ENCODE assay signal across 29 cellular contexts in genomic region chr20:46936415-46937139, GRCh38. TPM values are rescaled to one million over a fixed set of nuclear protein-coding genes. Genes with fewer than 3 reads are reported as not detected.
"Had no signal": no experiment of that assay in that cellular context is flagged by ENCODE, and none has a peak within 500 bp of the region (broad histone marks: within the 10 kb centered on the region; RNA-seq: fewer than 3 reads in every experiment).

No MANE protein-coding gene starts in this region.

- H3K9me3 ChIP-seq: heart left ventricle, left lung, mucosa of descending colon, ovary, prostate gland, suprapubic skin, transverse colon had no signal

- H3K27ac Mint-ChIP-seq: activated naive CD4-positive, alpha-beta T cell treated with anti-CD3 and anti-CD28 coated beads for 36 hours; activated naive CD8-positive, alpha-beta T cell treated with anti-CD3 and anti-CD28 coated beads for 36 hours; activated T-helper 1 cell treated with anti-CD3 and anti-CD28 coated beads, Interleukin-12 subunit alpha, Interleukin-12 subunit beta, Interleukin-2, Interleukin-4 antibody, amounts not matched to agents 30 ng/mL and 10 ng/mL and 1 ng/mL, durations not matched to agents 14 hours and 24 hours and 36 hours; natural killer cell treated with Interleukin-12 subunit alpha and Interleukin-12 subunit beta and Interleukin-15 and Interleukin-18, amount 100 ng/mL, for 72 hours; T-helper 2 cell treated with Interferon-gamma antibody and Interleukin-4, amounts not matched to agents 5 μg/mL and 100 μg/mL, for 36 hours had no signal

- H3K4me3 Mint-ChIP-seq: activated naive CD4-positive, alpha-beta T cell treated with anti-CD3 and anti-CD28 coated beads for 36 hours; activated naive CD8-positive, alpha-beta T cell treated with anti-CD3 and anti-CD28 coated beads for 36 hours; activated T-helper 1 cell treated with anti-CD3 and anti-CD28 coated beads, Interleukin-12 subunit alpha, Interleukin-12 subunit beta, Interleukin-2, Interleukin-4 antibody, amounts not matched to agents 30 ng/mL and 10 ng/mL and 1 ng/mL, durations not matched to agents 14 hours and 24 hours and 36 hours; natural killer cell treated with Interleukin-12 subunit alpha and Interleukin-12 subunit beta and Interleukin-15 and Interleukin-18, amount 100 ng/mL, for 72 hours; T-helper 2 cell treated with Interferon-gamma antibody and Interleukin-4, amounts not matched to agents 5 μg/mL and 100 μg/mL, for 36 hours had no signal

- H3K36me3 ChIP-seq: brain microvascular endothelial cell, heart left ventricle, left lung, ovary, prostate gland, suprapubic skin, transverse colon had no signal

- H3K27ac ChIP-seq: brain microvascular endothelial cell, heart left ventricle, left lung, ovary, suprapubic skin, transverse colon had no signal

- H3K4me1 Mint-ChIP-seq: activated naive CD8-positive, alpha-beta T cell treated with anti-CD3 and anti-CD28 coated beads for 36 hours had no signal

- ATAC-seq: heart left ventricle; left lung; mucosa of descending colon; natural killer cell treated with Interleukin-12 subunit alpha and Interleukin-12 subunit beta and Interleukin-15 and Interleukin-18, amount 100 ng/mL, for 72 hours had no signal

- DNase-seq: activated CD4-positive, alpha-beta T cell treated with anti-CD3 and anti-CD28 coated beads for 48 hours; activated CD4-positive, alpha-beta T cell treated with anti-CD3 and anti-CD28 coated beads, Interleukin-2, amount 50 U/mL, for 48 hours; activated CD8-positive, alpha-beta memory T cell treated with anti-CD3 and anti-CD28 coated beads for 24 hours; activated effector memory CD4-positive, alpha-beta T cell treated with anti-CD3 and anti-CD28 coated beads, Interleukin-2, amount 50 U/mL, for 16 hours; activated naive CD4-positive, alpha-beta T cell treated with anti-CD3 and anti-CD28 coated beads for 36 hours; activated naive CD8-positive, alpha-beta T cell treated with anti-CD3 and anti-CD28 coated beads for 36 hours; brain microvascular endothelial cell; cortex of kidney; foreskin fibroblast; heart left ventricle; kidney glomerular epithelial cell; left lung; mesendoderm; mucosa of descending colon; ovary; retina; stimulated activated CD4-positive, alpha-beta T cell treated with anti-CD3 and anti-CD28 coated beads, Interleukin-15, amount 100 ng/mL, for 24 hours; stimulated activated CD4-positive, alpha-beta T cell treated with anti-CD3 and anti-CD28 coated beads, Interleukin-2, amount 100 ng/mL, for 24 hours; stimulated activated naive CD4-positive, alpha-beta T cell; T-helper 1 cell; transverse colon had no signal

- H3K4me3 ChIP-seq: heart left ventricle, left lung, lung, mucosa of descending colon, ovary, prostate gland, suprapubic skin, transverse colon had no signal

- H3K27me3 Mint-ChIP-seq: activated naive CD8-positive, alpha-beta T cell treated with anti-CD3 and anti-CD28 coated beads for 36 hours had no signal

- H3K9me3 Mint-ChIP-seq: activated naive CD4-positive, alpha-beta T cell treated with anti-CD3 and anti-CD28 coated beads for 36 hours; activated naive CD8-positive, alpha-beta T cell treated with anti-CD3 and anti-CD28 coated beads for 36 hours; activated T-helper 1 cell treated with anti-CD3 and anti-CD28 coated beads, Interleukin-12 subunit alpha, Interleukin-12 subunit beta, Interleukin-2, Interleukin-4 antibody, amounts not matched to agents 30 ng/mL and 10 ng/mL and 1 ng/mL, durations not matched to agents 14 hours and 24 hours and 36 hours; natural killer cell treated with Interleukin-12 subunit alpha and Interleukin-12 subunit beta and Interleukin-15 and Interleukin-18, amount 100 ng/mL, for 72 hours; T-helper 2 cell treated with Interferon-gamma antibody and Interleukin-4, amounts not matched to agents 5 μg/mL and 100 μg/mL, for 36 hours had no signal

- H3K4me1 ChIP-seq: left lung had no signal

- H3K27me3 ChIP-seq: ovary, suprapubic skin, transverse colon had no signal

- H3K36me3 Mint-ChIP-seq: activated naive CD8-positive, alpha-beta T cell treated with anti-CD3 and anti-CD28 coated beads for 36 hours; natural killer cell treated with Interleukin-12 subunit alpha and Interleukin-12 subunit beta and Interleukin-15 and Interleukin-18, amount 100 ng/mL, for 72 hours had no signal

RNA-seq across cellular contexts. Expression of gene EYA2, which starts 41.9 kb away (rescaled TPM):
- total RNA-seq: activated naive CD4-positive, alpha-beta T cell treated with anti-CD3 and anti-CD28 coated beads for 36 hours; activated naive CD8-positive, alpha-beta T cell treated with anti-CD3 and anti-CD28 coated beads for 36 hours; activated T-helper 1 cell treated with anti-CD3 and anti-CD28 coated beads, Interleukin-12 subunit alpha, Interleukin-12 subunit beta, Interleukin-2, Interleukin-4 antibody, amounts not matched to agents 30 ng/mL and 10 ng/mL and 1 ng/mL, durations not matched to agents 14 hours and 24 hours and 36 hours; endothelial cell of umbilical vein; myocyte had no signal
- polyA plus RNA-seq: endothelial cell of umbilical vein had no signal
